8 cellular contexts compared by ENCODE assay signal in the genomic region with DNA sequence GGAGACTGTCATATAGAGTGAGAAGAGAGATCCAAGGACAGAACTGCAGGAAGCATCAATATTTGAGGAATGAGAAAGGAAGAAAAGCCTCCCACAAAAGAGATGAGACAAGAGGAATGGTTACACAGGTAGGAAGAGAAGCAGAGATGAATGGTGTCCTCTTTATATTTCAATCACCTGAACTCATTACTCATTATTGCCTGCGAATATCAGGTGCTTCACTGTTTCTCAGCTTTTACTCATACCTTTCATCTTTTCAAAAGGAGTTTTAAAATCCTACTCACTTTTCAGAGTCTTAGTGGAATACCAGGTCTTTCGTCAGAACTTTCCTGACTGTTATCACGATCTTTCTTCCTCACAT. TPM values are rescaled to one million over a fixed set of nuclear protein-coding genes. Genes with fewer than 3 reads are reported as not detected.
A peak's percentile ranks its signal among the peaks of the same experiment; 100 is the strongest.
DNase-seq lines count a peak whose midpoint lies in the region; ATAC-seq, FAIRE-seq and TF ChIP-seq lines count a peak whose summit lies in the region.

No MANE protein-coding gene starts in this region.

- ATAC-seq in GM21526 (IDR thresholded peaks at IDR 0.05; ENCODE audit: low FRiP score, unreplicated experiment): peak; percentile 22

- intact Hi-C loops in stomach (cut with DNase I; ENCODE audit: low total_unique reads): no loop called here

- TF ChIP-seq POLR2A in stomach (IDR thresholded peaks at IDR 0.05) (no peak), GM12891 (IDR thresholded peaks at IDR 0.05; ENCODE audit: low read depth, low read length) (no peak)

- no peaks in the 10 kb centered on the region for H4K20me1 ChIP-seq in BLaER1
- no peaks in the 10 kb centered on the region for H4K20me1 ChIP-seq in OCI-LY1 (ENCODE audit: insufficient read depth, low read length)

- H3K4me2 ChIP-seq in BLaER1 (peak overlapping the region; percentile 73), OCI-LY1 (ENCODE audit: low read length) (peak overlapping the region; percentile 16)

- H3K9me3 ChIP-seq in BLaER1 (no peaks in the 10 kb centered on the region), OCI-LY1 (ENCODE audit: low read length) (no peaks in the 10 kb centered on the region), stomach (no peaks in the 10 kb centered on the region)

- peak overlapping the region; percentile 24; the same call in 1 of the 2 replicates for H3K27ac ChIP-seq in BLaER1
- H3K27ac ChIP-seq in OCI-LY1 (ENCODE audit: low read depth, low read length, poor library complexity, severe bottlenecking): no peak overlapping the region
- peak overlapping the region in 3 of 5 donors; percentile 44 to 54 (median 53) for H3K27ac ChIP-seq in stomach

- no peaks in the 10 kb centered on the region for H3K79me2 ChIP-seq in OCI-LY1 (ENCODE audit: insufficient read depth, low read length)

- H3K9me2 ChIP-seq in OCI-LY1 (ENCODE audit: low read depth, low read length): no peaks in the 10 kb centered on the region

- no peak for TF ChIP-seq CTCF in OCI-LY1 (IDR thresholded peaks at IDR 0.05; ENCODE audit: low read length)
- TF ChIP-seq CTCF in foreskin fibroblast (IDR thresholded peaks at IDR 0.05; ENCODE audit: low read depth, low read length): no peak
- TF ChIP-seq CTCF in stomach (IDR thresholded peaks at IDR 0.05): no peak

- no peak for TF ChIP-seq EP300 in stomach (IDR thresholded peaks at IDR 0.05)

- H3K4me1 ChIP-seq in BLaER1 (peaks cover 14% of the 10 kb centered on the region), OCI-LY1 (ENCODE audit: insufficient read depth, low read length, severe bottlenecking) (peaks cover 8% of the 10 kb centered on the region), stomach (peaks cover 0 to 16% (median 7%) of the 10 kb centered on the region in 4 donors)

- no peaks in the 10 kb centered on the region for H3F3A ChIP-seq in OCI-LY1 (ENCODE audit: insufficient read depth, low read length)

- DNase-seq in foreskin fibroblast (no peak), stomach (no peak), iPS-NIHi11 (ENCODE audit: low spot score) (no peak), NCI-H446 (lab: John Stamatoyannopoulos, UW) (no peak), GM12891 (ENCODE audit: insufficient read length, low spot score) (no peak)

- peak overlapping the region; percentile 3; the same call in 1 of the 2 replicates for H2AFZ ChIP-seq in OCI-LY1 (ENCODE audit: low read length)

- 39 to 70% (median 57%) methylated on average over 3 of the region's 3 CpGs for WGBS in stomach, 5 donors

- H3K9ac ChIP-seq in BLaER1: 0 out of 2 replicates have a peak overlapping the region, but pooled peaks have one; percentile 24
- H3K9ac ChIP-seq in OCI-LY1 (ENCODE audit: low read length): no peak overlapping the region

- H3K27me3 ChIP-seq in BLaER1 (no peaks in the 10 kb centered on the region), OCI-LY1 (ENCODE audit: insufficient read depth, low read length) (no peaks in the 10 kb centered on the region), stomach (no peaks in the 10 kb centered on the region)

- FAIRE-seq in GM12891 (lab: Jason Lieb, UNC): no peak

- H3K4me3 ChIP-seq in BLaER1 (peak overlapping the region; percentile 59), OCI-LY1 (ENCODE audit: low read depth, low read length, poor library complexity, severe bottlenecking) (peak overlapping the region; percentile 7), foreskin fibroblast (ENCODE audit: low read depth in 1 of 2, low read length in 2 of 2) (peak overlapping the region; percentile 26 to 45), stomach (peak overlapping the region; percentile 36 to 47 (median 44))

- H3K36me3 ChIP-seq in BLaER1 (no peaks in the 10 kb centered on the region), OCI-LY1 (ENCODE audit: insufficient read depth, low read length) (no peaks in the 10 kb centered on the region), stomach (no peaks in the 10 kb centered on the region)

TF ChIP-seq in GM12891, 5 proteins besides CTCF, POLR2A, EP300 and RAD21:
- no peak for TF ChIP-seq POU2F2 (IDR thresholded peaks at IDR 0.05; ENCODE audit: low read depth, low read length)
- no peak for TF ChIP-seq PAX5 (IDR thresholded peaks at IDR 0.05; ENCODE audit: insufficient read depth, low read length, severe bottlenecking)
- TF ChIP-seq TAF1 (IDR thresholded peaks at IDR 0.05; ENCODE audit: low read depth, low read length): no peak
- no peak for TF ChIP-seq SPI1 (IDR thresholded peaks at IDR 0.05; ENCODE audit: low read depth, low read length)

RNA-seq across cellular contexts. Expression of gene SEC24D, which starts 14.9 kb away (rescaled TPM):
- 100 to 1,000 TPM in 1 of 5 donors, 10 to 100 TPM in 4; 25.9 to 132 (median 55.8) TPM for total RNA-seq in stomach
- polyA plus RNA-seq in stomach: 10 to 100 TPM in 2 of 3 donors, 1 to 10 TPM in 1; 6.7 to 19.6 (median 17.4) TPM
- 22.1 TPM for polyA plus RNA-seq in GM12891 (2012; ENCODE audit: low read depth, missing spikeins)

RNA-seq across cellular contexts. Expression of gene SYNPO2, which starts 37.9 kb away (rescaled TPM):
- 100 to 1,000 TPM; 114 to 644 (median 427) TPM for total RNA-seq in stomach
- 10 to 100 TPM; 24.8 to 83.4 (median 34.5) TPM for polyA plus RNA-seq in stomach
- polyA plus RNA-seq in GM12891 (2012; ENCODE audit: low read depth, missing spikeins): 0.13 TPM

Comparison
In these comparisons a context has a peak if more than half of its experiments do, and no peak if none do; other contexts are left out.
1. H3K4me3 ChIP-seq: peak in every context shown above with its lines; median percentile 59 in BLaER1; 44 in stomach; 36 in foreskin fibroblast; 7 in OCI-LY1.